Comparison of ENCODE assay signal across 9 cellular contexts in the genomic region with DNA sequence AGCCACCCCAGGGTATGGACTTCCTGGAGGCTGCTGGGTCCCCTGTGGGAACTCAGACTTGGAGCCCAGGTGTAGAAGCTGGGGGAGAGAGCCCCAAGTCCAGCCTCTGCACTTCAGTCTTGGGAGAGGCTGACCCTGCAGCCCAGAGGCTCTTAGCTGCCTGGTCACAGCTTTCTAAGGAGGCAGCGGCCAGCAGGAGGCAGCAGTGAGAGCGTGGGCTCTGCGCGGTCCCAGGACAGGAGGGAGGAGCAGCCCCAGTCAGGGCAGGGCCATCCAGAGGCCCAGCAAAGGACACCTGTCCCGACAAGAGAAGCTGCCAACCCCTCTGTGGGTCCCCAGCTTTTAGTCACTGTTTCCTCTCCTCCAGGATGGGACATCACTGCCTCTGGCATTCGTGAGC. TPM values are rescaled to one million over a fixed set of nuclear protein-coding genes. Genes with fewer than 3 reads are reported as not detected.
DNase-seq lines count a peak whose midpoint lies in the region; ATAC-seq and TF ChIP-seq lines count a peak whose summit lies in the region.
"Had no signal": no experiment of that assay in that cellular context is flagged by ENCODE, and none has a peak within 500 bp of the region (broad histone marks: within the 10 kb centered on the region; RNA-seq: fewer than 3 reads in every experiment).

No MANE protein-coding gene starts in this region.

- peaks cover 42% of the 10 kb centered on the region for H3K4me1 Mint-ChIP-seq in activated naive CD8-positive, alpha-beta T cell treated with anti-CD3 and anti-CD28 coated beads, Interleukin-2, amount 10 ng/mL, durations not matched to agents 7 days and 5 days
- H3K4me1 Mint-ChIP-seq in activated naive CD8-positive, alpha-beta T cell treated with anti-CD3 and anti-CD28 coated beads for 36 hours = peaks cover 17% of the 10 kb centered on the region

- peaks cover 9% of the 10 kb centered on the region for H3K9me3 Mint-ChIP-seq in activated naive CD8-positive, alpha-beta T cell treated with anti-CD3 and anti-CD28 coated beads, Interleukin-2, amount 10 ng/mL, durations not matched to agents 7 days and 5 days
- peaks cover 7% of the 10 kb centered on the region for H3K9me3 Mint-ChIP-seq in activated naive CD8-positive, alpha-beta T cell treated with anti-CD3 and anti-CD28 coated beads for 36 hours

- no peaks in the 10 kb centered on the region for H3K36me3 ChIP-seq in right atrium auricular region

- H3K4me1 ChIP-seq in right atrium auricular region = no peaks in the 10 kb centered on the region

- ATAC-seq in activated naive CD8-positive, alpha-beta T cell treated with anti-CD3 and anti-CD28 coated beads, Interleukin-2, amount 10 ng/mL, durations not matched to agents 7 days and 5 days (ENCODE audit: low read depth) = peak; percentile 10

- no peaks in the 10 kb centered on the region for H3K27me3 Mint-ChIP-seq in activated naive CD8-positive, alpha-beta T cell treated with anti-CD3 and anti-CD28 coated beads, Interleukin-2, amount 10 ng/mL, durations not matched to agents 7 days and 5 days
- no peaks in the 10 kb centered on the region for H3K27me3 Mint-ChIP-seq in activated naive CD8-positive, alpha-beta T cell treated with anti-CD3 and anti-CD28 coated beads for 36 hours

- no peak for DNase-seq in activated naive CD8-positive, alpha-beta T cell treated with anti-CD3 and anti-CD28 coated beads, Interleukin-2, amount 10 ng/mL, durations not matched to agents 7 days and 5 days
- no peak for DNase-seq in activated naive CD8-positive, alpha-beta T cell treated with anti-CD3 and anti-CD28 coated beads for 36 hours
- peak; percentile 52 to 60 for DNase-seq in activated CD4-positive, alpha-beta T cell treated with anti-CD3 and anti-CD28 coated beads, Interleukin-2, amount 50 U/mL, for 48 hours
- DNase-seq in right atrium auricular region (ENCODE audit: low spot score) (peak; percentile 21), middle frontal gyrus (ENCODE audit: extremely low spot score, low spot score) (no peak), NCI-H2029 (lab: John Stamatoyannopoulos, UW) (no peak), NCI-H1694 treated with DMSO at 0.1 percent for 48 hours (lab: John Stamatoyannopoulos, UW) (no peak)
- DNase-seq in stimulated activated CD4-positive, alpha-beta T cell treated with anti-CD3 and anti-CD28 coated beads, Interleukin-2, amount 100 ng/mL, for 24 hours = peak; percentile 40 to 65

- peaks cover 57% of the 10 kb centered on the region for H3K36me3 Mint-ChIP-seq in activated naive CD8-positive, alpha-beta T cell treated with anti-CD3 and anti-CD28 coated beads, Interleukin-2, amount 10 ng/mL, durations not matched to agents 7 days and 5 days
- peaks cover 16% of the 10 kb centered on the region for H3K36me3 Mint-ChIP-seq in activated naive CD8-positive, alpha-beta T cell treated with anti-CD3 and anti-CD28 coated beads for 36 hours

- no peaks in the 10 kb centered on the region for H3K27me3 ChIP-seq in right atrium auricular region

- POLR2A ChIA-PET in activated naive CD8-positive, alpha-beta T cell treated with anti-CD3 and anti-CD28 coated beads, Interleukin-2, amount 10 ng/mL, durations not matched to agents 7 days and 5 days (lab: Charles Lee) = interaction anchor here (0.9 kb wide), 1 partner anchor 9 kb away, joined by 8 read pairs; a partner anchor contains a TSS

- no peak overlapping the region for H3K27ac ChIP-seq in right atrium auricular region

- no peak overlapping the region for H3K4me3 Mint-ChIP-seq in activated naive CD8-positive, alpha-beta T cell treated with anti-CD3 and anti-CD28 coated beads, Interleukin-2, amount 10 ng/mL, durations not matched to agents 7 days and 5 days
- H3K4me3 Mint-ChIP-seq in activated naive CD8-positive, alpha-beta T cell treated with anti-CD3 and anti-CD28 coated beads for 36 hours = no peak overlapping the region

- peak overlapping the region; percentile 30 for H3K27ac Mint-ChIP-seq in activated naive CD8-positive, alpha-beta T cell treated with anti-CD3 and anti-CD28 coated beads, Interleukin-2, amount 10 ng/mL, durations not matched to agents 7 days and 5 days
- H3K27ac Mint-ChIP-seq in activated naive CD8-positive, alpha-beta T cell treated with anti-CD3 and anti-CD28 coated beads for 36 hours = no peak overlapping the region

- no peak overlapping the region for H3K4me3 ChIP-seq in right atrium auricular region

- TF ChIP-seq CTCF in right atrium auricular region (IDR thresholded peaks at IDR 0.05) = peak in 1 of 2 donors; percentile 39

- peaks cover 0 to 9% of the 10 kb centered on the region in 2 donors for H3K9me3 ChIP-seq in right atrium auricular region

RNA-seq across cellular contexts. Expression of a gene that starts 9.4 kb away (rescaled TPM):
- 10 to 100 TPM; 13.5 to 14.9 TPM for total RNA-seq in activated naive CD8-positive, alpha-beta T cell treated with anti-CD3 and anti-CD28 coated beads, Interleukin-2, amount 10 ng/mL, durations not matched to agents 7 days and 5 days
- total RNA-seq in activated naive CD8-positive, alpha-beta T cell treated with anti-CD3 and anti-CD28 coated beads for 36 hours = 1 to 10 TPM; 8.9 TPM
- total RNA-seq in right atrium auricular region = under 1 TPM in 1 of 2 donors, not detected in 1; 0.12 TPM

RNA-seq across cellular contexts. Expression of a gene that starts 28.7 kb away (rescaled TPM):
- total RNA-seq in activated naive CD8-positive, alpha-beta T cell treated with anti-CD3 and anti-CD28 coated beads, Interleukin-2, amount 10 ng/mL, durations not matched to agents 7 days and 5 days = 1 to 10 TPM; 1.9 to 2.8 TPM
- total RNA-seq in activated naive CD8-positive, alpha-beta T cell treated with anti-CD3 and anti-CD28 coated beads for 36 hours = not detected
- total RNA-seq in right atrium auricular region = 1 to 10 TPM; 1.6 to 7.0 TPM
- total RNA-seq: activated CD8-positive, alpha-beta memory T cell treated with anti-CD3 and anti-CD28 coated beads for 36 hours had no signal

RNA-seq across cellular contexts. Expression of a gene that starts 36.6 kb away (rescaled TPM):
- not detected for total RNA-seq in activated naive CD8-positive, alpha-beta T cell treated with anti-CD3 and anti-CD28 coated beads, Interleukin-2, amount 10 ng/mL, durations not matched to agents 7 days and 5 days
- total RNA-seq in activated naive CD8-positive, alpha-beta T cell treated with anti-CD3 and anti-CD28 coated beads for 36 hours = not detected
- not detected for total RNA-seq in right atrium auricular region
- total RNA-seq: activated CD8-positive, alpha-beta memory T cell treated with anti-CD3 and anti-CD28 coated beads for 36 hours had no signal

RNA-seq across cellular contexts. Expression of a gene that starts 37.4 kb away (rescaled TPM):
- not detected for total RNA-seq in activated naive CD8-positive, alpha-beta T cell treated with anti-CD3 and anti-CD28 coated beads, Interleukin-2, amount 10 ng/mL, durations not matched to agents 7 days and 5 days
- total RNA-seq in activated naive CD8-positive, alpha-beta T cell treated with anti-CD3 and anti-CD28 coated beads for 36 hours = not detected
- not detected for total RNA-seq in right atrium auricular region
- total RNA-seq: activated CD8-positive, alpha-beta memory T cell treated with anti-CD3 and anti-CD28 coated beads for 36 hours had no signal

Comparison
In these comparisons a context has a peak if more than half of its experiments do, and no peak if none do; other contexts are left out.
1. DNase-seq: peak in activated CD4-positive, alpha-beta T cell treated with anti-CD3 and anti-CD28 coated beads, Interleukin-2, amount 50 U/mL, for 48 hours (2 of 2), right atrium auricular region (single experiment) and stimulated activated CD4-positive, alpha-beta T cell treated with anti-CD3 and anti-CD28 coated beads, Interleukin-2, amount 100 ng/mL, for 24 hours (2 of 2); none in activated naive CD8-positive, alpha-beta T cell treated with anti-CD3 and anti-CD28 coated beads, Interleukin-2, amount 10 ng/mL, durations not matched to agents 7 days and 5 days (single experiment), activated naive CD8-positive, alpha-beta T cell treated with anti-CD3 and anti-CD28 coated beads for 36 hours (single experiment), middle frontal gyrus (single experiment), NCI-H2029 (single experiment) and NCI-H1694 treated with DMSO at 0.1 percent for 48 hours (single experiment).
2. RNA of a gene that starts 9.4 kb away (total RNA-seq): 13.5 to 14.9 TPM in activated naive CD8-positive, alpha-beta T cell treated with anti-CD3 and anti-CD28 coated beads, Interleukin-2, amount 10 ng/mL, durations not matched to agents 7 days and 5 days and 8.9 TPM in activated naive CD8-positive, alpha-beta T cell treated with anti-CD3 and anti-CD28 coated beads for 36 hours; 0.12 TPM in right atrium auricular region; every median in the first group is over 4 times any median in the second.